19 cellular contexts compared by ENCODE assay signal in genomic region chr5:115381911-115382662, GRCh38.
"Had no signal": no experiment of that assay in that cellular context is flagged by ENCODE, and none has a peak within 500 bp of the region (broad histone marks: within the 10 kb centered on the region; RNA-seq: fewer than 3 reads in every experiment).

No MANE protein-coding gene starts in this region.

- H3K27ac ChIP-seq: brain microvascular endothelial cell, coronary artery, hepatocyte, transverse colon, uterus had no signal

- ATAC-seq: activated T-cell treated with anti-CD3 and anti-CD28 coated beads, Interleukin-2, amount 50 U/mL, for 4 hours; esophagus mucosa; left cardiac atrium; stimulated activated naive CD8-positive, alpha-beta T cell treated with anti-CD3 and anti-CD28 coated beads, Interleukin-15, Interleukin-2, amounts not matched to agents 100 U/mL and 50 U/mL, for 24 hours had no signal

- H3K27me3 ChIP-seq: brain microvascular endothelial cell, hepatocyte, transverse colon, uterus had no signal

- DNase-seq: activated CD4-positive, alpha-beta T cell treated with anti-CD3 and anti-CD28 coated beads, Interleukin-2, amount 50 U/mL, for 1 hour; activated CD4-positive, CD25-positive, alpha-beta regulatory T cell treated with anti-CD3 and anti-CD28 coated beads, Interleukin-2, amount 50 U/mL, for 72 hours; activated CD8-positive, alpha-beta memory T cell treated with anti-CD3 and anti-CD28 coated beads, Interleukin-2, amount 50 U/mL, for 4 hours; activated naive CD4-positive, alpha-beta T cell treated with anti-CD3 and anti-CD28 coated beads, Interleukin-2, amount 50 U/mL, for 16 hours; activated T-cell treated with anti-CD3 and anti-CD28 coated beads, Interleukin-2, amount 50 U/mL, for 4 hours; aorta; brain microvascular endothelial cell; central memory CD4-positive, alpha-beta T cell; effector CD4-positive, alpha-beta T cell; left cardiac atrium; nephron progenitor cell; nucleus accumbens; retina; stimulated activated naive CD8-positive, alpha-beta T cell treated with anti-CD3 and anti-CD28 coated beads, Interleukin-15, Interleukin-2, amounts not matched to agents 100 U/mL and 50 U/mL, for 24 hours; transverse colon; uterus had no signal

- H3K4me2 ChIP-seq: hepatocyte had no signal

- H3K4me3 ChIP-seq: coronary artery, hepatocyte, transverse colon, uterus had no signal

- H3K9me3 ChIP-seq: transverse colon, uterus had no signal

- H3K36me3 ChIP-seq: brain microvascular endothelial cell, transverse colon, uterus had no signal

- H3K4me1 ChIP-seq: uterus had no signal

- H3K79me2 ChIP-seq: hepatocyte had no signal

- H2AFZ ChIP-seq: hepatocyte had no signal
